Comparison of ENCODE assay signal across 21 cellular contexts in the genomic region with DNA sequence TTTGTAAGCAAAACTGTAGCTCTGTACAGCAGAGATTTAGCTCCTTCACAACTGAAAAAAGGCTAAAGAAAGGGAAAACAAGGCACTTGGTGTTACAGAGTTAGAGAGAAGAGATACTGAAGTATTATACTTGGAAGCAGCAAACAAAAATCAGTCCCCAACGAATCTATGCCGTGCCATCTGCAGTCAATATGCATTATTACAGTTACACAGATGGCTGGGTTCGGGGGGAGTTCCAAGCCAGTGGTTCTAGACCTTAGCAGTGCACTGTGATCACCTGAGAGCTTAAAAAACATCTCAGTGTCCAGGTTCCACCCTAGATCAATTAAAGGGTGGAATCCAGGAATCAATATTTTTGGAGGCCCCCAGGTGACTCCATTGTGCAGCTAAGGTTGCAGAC.
DNase-seq lines count a peak whose midpoint lies in the region; ATAC-seq and TF ChIP-seq lines count a peak whose summit lies in the region.
"Had no signal": no experiment of that assay in that cellular context is flagged by ENCODE, and none has a peak within 500 bp of the region (broad histone marks: within the 10 kb centered on the region; RNA-seq: fewer than 3 reads in every experiment).

No MANE protein-coding gene starts in this region.

- H3F3A ChIP-seq in DOHH2 (ENCODE audit: control insufficient read depth, insufficient read depth) (peaks cover 22% of the 10 kb centered on the region), OCI-LY1 (ENCODE audit: insufficient read depth, low read length) (peaks cover 18% of the 10 kb centered on the region)

- H3K4me2 ChIP-seq in DOHH2 (ENCODE audit: low read length) (peak overlapping the region; percentile 64), OCI-LY1 (ENCODE audit: low read length) (peak overlapping the region; percentile 64), parathyroid adenoma (ENCODE audit: low read length) (peak overlapping the region; percentile 1)

- H3K9me2 ChIP-seq in DOHH2 (replicated peaks; ENCODE audit: control insufficient read depth, low read length), result no peaks in the 10 kb centered on the region
- no peaks in the 10 kb centered on the region for H3K9me2 ChIP-seq in OCI-LY1 (ENCODE audit: low read depth, low read length)

- H3K27me3 ChIP-seq in DOHH2 (ENCODE audit: control insufficient read depth, low read length) (no peaks in the 10 kb centered on the region), OCI-LY1 (ENCODE audit: insufficient read depth, low read length) (no peaks in the 10 kb centered on the region), parathyroid adenoma (ENCODE audit: control insufficient read depth, insufficient read depth, low read length) (no peaks in the 10 kb centered on the region), body of pancreas (no peaks in the 10 kb centered on the region)
- H3K27me3 ChIP-seq: BE2C had no signal

- H2AFZ ChIP-seq in OCI-LY1 (ENCODE audit: low read length) (no peak overlapping the region), parathyroid adenoma (no peak overlapping the region)

- H3K9me3 ChIP-seq in DOHH2 (ENCODE audit: control insufficient read depth, insufficient read depth, low read length) (no peaks in the 10 kb centered on the region), OCI-LY1 (ENCODE audit: low read length) (peaks cover 11% of the 10 kb centered on the region), parathyroid adenoma (ENCODE audit: control insufficient read depth, low read length) (no peaks in the 10 kb centered on the region), body of pancreas (no peaks in the 10 kb centered on the region)
- H3K9me3 ChIP-seq: Caco-2 had no signal

- 35 to 45% methylated on average over 3 of the region's 3 CpGs for WGBS in body of pancreas, 2 donors

- TF ChIP-seq POLR2A in body of pancreas (IDR thresholded peaks at IDR 0.05), result no peak

- H3K36me3 ChIP-seq in DOHH2 (ENCODE audit: control insufficient read depth, low read length) (peaks cover 21% of the 10 kb centered on the region), OCI-LY1 (ENCODE audit: insufficient read depth, low read length) (no peaks in the 10 kb centered on the region; the same call in 1 of the 2 replicates), parathyroid adenoma (ENCODE audit: control insufficient read depth, insufficient read depth, low read length) (no peaks in the 10 kb centered on the region), body of pancreas (replicated peaks in 1 of 2; ENCODE audit: insufficient read depth in 1 of 2, low read depth in 2 of 2) (no peaks in the 10 kb centered on the region)
- H3K36me3 ChIP-seq: BE2C had no signal

- peaks cover 52% of the 10 kb centered on the region for H3K4me1 ChIP-seq in DOHH2 (ENCODE audit: control insufficient read depth, low read length)
- H3K4me1 ChIP-seq in OCI-LY1 (ENCODE audit: insufficient read depth, low read length, severe bottlenecking), result peaks cover 85% of the 10 kb centered on the region
- peaks cover 23% of the 10 kb centered on the region for H3K4me1 ChIP-seq in parathyroid adenoma
- H3K4me1 ChIP-seq in body of pancreas, result no peaks in the 10 kb centered on the region
- H3K4me1 ChIP-seq: BE2C, Caco-2 had no signal

- intact Hi-C loops in body of pancreas (cut with DNase I), result no loop called here

- peak overlapping the region; percentile 40 for H3K4me3 ChIP-seq in DOHH2 (ENCODE audit: low read length)
- peak overlapping the region; percentile 38 for H3K4me3 ChIP-seq in OCI-LY1 (ENCODE audit: low read depth, low read length, poor library complexity, severe bottlenecking)
- no peak overlapping the region for H3K4me3 ChIP-seq in parathyroid adenoma (ENCODE audit: low read depth, low read length)
- no peak overlapping the region for H3K4me3 ChIP-seq in body of pancreas

- peak overlapping the region; percentile 95 for H3K27ac ChIP-seq in DOHH2 (ENCODE audit: low read depth, low read length)
- H3K27ac ChIP-seq in OCI-LY1 (ENCODE audit: low read depth, low read length, poor library complexity, severe bottlenecking), result peak overlapping the region; percentile 100
- no peak overlapping the region for H3K27ac ChIP-seq in parathyroid adenoma
- H3K27ac ChIP-seq in body of pancreas, result no peak overlapping the region
- H3K27ac ChIP-seq: HL-60 had no signal

- TF ChIP-seq CTCF in DOHH2 (IDR thresholded peaks at IDR 0.05; ENCODE audit: low read depth, low read length, poor library complexity, severe bottlenecking) (peak; percentile 39), OCI-LY1 (IDR thresholded peaks at IDR 0.05; ENCODE audit: low read length) (peak; percentile 59; the same call in 1 of the 2 replicates), parathyroid adenoma (IDR thresholded peaks at IDR 0.05) (no peak), body of pancreas (IDR thresholded peaks at IDR 0.05) (no peak)

- ATAC-seq in GM18868 (IDR thresholded peaks at IDR 0.05; ENCODE audit: unreplicated experiment) (peak; percentile 34), GM18873 (IDR thresholded peaks at IDR 0.05; ENCODE audit: low FRiP score, unreplicated experiment) (no peak), body of pancreas (no peak)
- ATAC-seq: HCT116, Right ventricle myocardium inferior had no signal

- H3K79me2 ChIP-seq in DOHH2 (ENCODE audit: control insufficient read depth, low read length), result no peaks in the 10 kb centered on the region
- no peaks in the 10 kb centered on the region for H3K79me2 ChIP-seq in OCI-LY1 (ENCODE audit: insufficient read depth, low read length)
- H3K79me2 ChIP-seq in parathyroid adenoma, result no peaks in the 10 kb centered on the region

- H3K9ac ChIP-seq in OCI-LY1 (ENCODE audit: low read length) (peak overlapping the region; percentile 86), parathyroid adenoma (no peak overlapping the region)

- no peak for DNase-seq in body of pancreas
- no peak for DNase-seq in SHP77 treated with DMSO at 0.1 percent for 48 hours (lab: John Stamatoyannopoulos, UW)
- DNase-seq: BE2C; Caco-2; CD4-positive, alpha-beta T cell; EL; GOT3; IMR-90; MM.1S; NCI-H1105; NCI-H1694; NCI-H2107; NCI-H226 had no signal

- H4K20me1 ChIP-seq in DOHH2 (ENCODE audit: control insufficient read depth, insufficient read depth, low read depth, low read length), result no peaks in the 10 kb centered on the region
- no peaks in the 10 kb centered on the region for H4K20me1 ChIP-seq in OCI-LY1 (ENCODE audit: insufficient read depth, low read length)

Comparison
In these comparisons a context has a peak if more than half of its experiments do, and no peak if none do; other contexts are left out.
1. H3K27ac ChIP-seq: peak in DOHH2 (single experiment) and OCI-LY1 (single experiment); none in parathyroid adenoma (single experiment) and body of pancreas (0 of 4).
2. H3K4me2 ChIP-seq: peak in every context shown above with its lines; median percentile 64 in DOHH2; 64 in OCI-LY1; 1 in parathyroid adenoma.
3. H3K4me3 ChIP-seq: peak in DOHH2 (single experiment) and OCI-LY1 (single experiment); none in parathyroid adenoma (single experiment) and body of pancreas (0 of 2).
4. CTCF ChIP-seq: peak in DOHH2 (single experiment) and OCI-LY1 (single experiment); none in parathyroid adenoma (single experiment) and body of pancreas (0 of 7).